Comparison of ENCODE assay signal across 9 cellular contexts in genomic region chr19:47310819-47311218, GRCh38. TPM values are rescaled to one million over a fixed set of nuclear protein-coding genes. Genes with fewer than 3 reads are reported as not detected.
DNase-seq lines count a peak whose midpoint lies in the region; ATAC-seq and TF ChIP-seq lines count a peak whose summit lies in the region.
"Had no signal": no experiment of that assay in that cellular context is flagged by ENCODE, and none has a peak within 500 bp of the region (broad histone marks: within the 10 kb centered on the region; RNA-seq: fewer than 3 reads in every experiment).

No MANE protein-coding gene starts in this region.

- no peak for TF ChIP-seq POLR2A in tibial nerve (IDR thresholded peaks at IDR 0.05)

- H3K36me3 ChIP-seq in colonic mucosa (no peaks in the 10 kb centered on the region), tibial nerve (no peaks in the 10 kb centered on the region)

- H3K27me3 ChIP-seq in HL-60 (ENCODE audit: insufficient read depth, poor library complexity, severe bottlenecking) = no peaks in the 10 kb centered on the region
- H3K27me3 ChIP-seq in colonic mucosa = no peaks in the 10 kb centered on the region
- H3K27me3 ChIP-seq in tibial nerve = no peaks in the 10 kb centered on the region

- TF ChIP-seq EP300 in tibial nerve (IDR thresholded peaks at IDR 0.05) = peak in 1 of 2 donors; percentile 70

- H3K4me3 ChIP-seq in HL-60 (replicated peaks; ENCODE audit: insufficient read depth, low read length) = peak overlapping the region; percentile 5
- peak overlapping the region; percentile 9 for H3K4me3 ChIP-seq in colonic mucosa
- peak overlapping the region in 1 of 4 donors; percentile 43 for H3K4me3 ChIP-seq in tibial nerve

- TF ChIP-seq CTCF in HL-60 (IDR thresholded peaks at IDR 0.05; ENCODE audit: insufficient read depth, low read length) = no peak
- TF ChIP-seq CTCF in colonic mucosa (IDR thresholded peaks at IDR 0.05) = no peak
- no peak for TF ChIP-seq CTCF in tibial nerve (IDR thresholded peaks at IDR 0.05)

- H3K9ac ChIP-seq in colonic mucosa (ENCODE audit: low read depth in 2 of 2, low read length in 2 of 2) = peak overlapping the region in 1 of 2 donors; percentile 56

- peak; percentile 86 to 91 for DNase-seq in HL-60 (ENCODE audit: low read depth in 1 of 2, low spot score in 1 of 2)
- DNase-seq in NCI-H226 = peak; percentile 66
- no peak for DNase-seq in colonic mucosa
- no peak for DNase-seq in sciatic nerve (ENCODE audit: low spot score)
- no peak for DNase-seq in dermis blood vessel endothelial cell
- no peak for DNase-seq in left lobe of liver (ENCODE audit: low spot score)
- no peak for DNase-seq in tibial nerve (ENCODE audit: low spot score in 2 of 2)
- DNase-seq: hippocampal formation had no signal

- no peaks in the 10 kb centered on the region for H3K9me3 ChIP-seq in colonic mucosa
- H3K9me3 ChIP-seq in tibial nerve = no peaks in the 10 kb centered on the region

- H3K4me1 ChIP-seq in colonic mucosa (no peaks in the 10 kb centered on the region), tibial nerve (peaks cover 0 to 8% (median 2%) of the 10 kb centered on the region in 4 donors)

- intact Hi-C loops in colonic mucosa (cut with DNase I) (no loop called here), sciatic nerve (cut with DNase I) (no loop called here)

- ATAC-seq in sciatic nerve (peak; percentile 14), left lobe of liver (no peak)

- WGBS in tibial nerve, 2 donors = 20 to 25% methylated on average over 5 of the region's 5 CpGs

- H3K27ac ChIP-seq in HL-60 (replicated peaks) = peak overlapping the region; percentile 26
- H3K27ac ChIP-seq in colonic mucosa = no peak overlapping the region
- H3K27ac ChIP-seq in tibial nerve = peak overlapping the region in 2 of 4 donors; percentile 62 to 72

RNA-seq across cellular contexts. Expression of gene C5AR1, which starts 1.2 kb away (rescaled TPM):
- total RNA-seq in colonic mucosa (10 to 100 TPM in 1 of 2 donors, 1 to 10 TPM in 1; 5.3 to 11.5 TPM), sciatic nerve (33.3 TPM), dermis blood vessel endothelial cell (not detected in 2 replicates), left lobe of liver (6.2 TPM), tibial nerve (10 to 100 TPM in 3 of 4 donors, 1 to 10 TPM in 1; 5.0 to 34.5 (median 12.7) TPM)

RNA-seq across cellular contexts. Expression of gene C5AR2, which starts 21.2 kb away (rescaled TPM):
- total RNA-seq in colonic mucosa (under 1 TPM; 0.74 to 0.82 TPM), sciatic nerve (6.1 TPM), dermis blood vessel endothelial cell (under 0.01 and 0.05 TPM in 2 replicates), left lobe of liver (2.2 TPM), tibial nerve (10 to 100 TPM in 1 of 4 donors, 1 to 10 TPM in 3; 1.5 to 11.0 (median 4.7) TPM)
- total RNA-seq: activated CD8-positive, alpha-beta memory T cell treated with anti-CD3 and anti-CD28 coated beads for 36 hours had no signal

RNA-seq across cellular contexts. Expression of gene INAFM1, which starts 36.1 kb away (rescaled TPM):
- total RNA-seq in colonic mucosa (10 to 100 TPM; 12.8 to 19.6 TPM), sciatic nerve (28.2 TPM), dermis blood vessel endothelial cell (1.1 and 1.5 TPM in 2 replicates), left lobe of liver (5.6 TPM), tibial nerve (10 to 100 TPM in 3 of 4 donors, 1 to 10 TPM in 1; 9.6 to 33.9 (median 25.4) TPM)

RNA-seq across cellular contexts. Expression of gene DHX34, which starts 38.3 kb away (rescaled TPM):
- 10 to 100 TPM in 1 of 2 donors, 1 to 10 TPM in 1; 6.3 to 17.8 TPM for total RNA-seq in colonic mucosa
- total RNA-seq in sciatic nerve = 15.2 TPM
- total RNA-seq in dermis blood vessel endothelial cell = 10.9 and 12.2 TPM in 2 replicates
- 5.9 TPM for total RNA-seq in left lobe of liver
- 10 to 100 TPM; 12.4 to 43.8 (median 13.9) TPM for total RNA-seq in tibial nerve

RNA-seq across cellular contexts. Expression of gene CCDC9, which starts 54.5 kb away (rescaled TPM):
- total RNA-seq in colonic mucosa (10 to 100 TPM; 27.2 to 37.3 TPM), sciatic nerve (42.4 TPM), dermis blood vessel endothelial cell (3.4 and 4.9 TPM in 2 replicates), left lobe of liver (10.4 TPM), tibial nerve (10 to 100 TPM; 23.8 to 39.0 (median 32.7) TPM)

Comparison
In these comparisons a context has a peak if more than half of its experiments do, and no peak if none do; other contexts are left out.
1. DNase-seq: peak in HL-60 (2 of 2) and NCI-H226 (single experiment); none in colonic mucosa (single experiment), sciatic nerve (single experiment), dermis blood vessel endothelial cell (single experiment), left lobe of liver (single experiment) and tibial nerve (0 of 2).